8 cellular contexts compared by ENCODE assay signal in the genomic region with DNA sequence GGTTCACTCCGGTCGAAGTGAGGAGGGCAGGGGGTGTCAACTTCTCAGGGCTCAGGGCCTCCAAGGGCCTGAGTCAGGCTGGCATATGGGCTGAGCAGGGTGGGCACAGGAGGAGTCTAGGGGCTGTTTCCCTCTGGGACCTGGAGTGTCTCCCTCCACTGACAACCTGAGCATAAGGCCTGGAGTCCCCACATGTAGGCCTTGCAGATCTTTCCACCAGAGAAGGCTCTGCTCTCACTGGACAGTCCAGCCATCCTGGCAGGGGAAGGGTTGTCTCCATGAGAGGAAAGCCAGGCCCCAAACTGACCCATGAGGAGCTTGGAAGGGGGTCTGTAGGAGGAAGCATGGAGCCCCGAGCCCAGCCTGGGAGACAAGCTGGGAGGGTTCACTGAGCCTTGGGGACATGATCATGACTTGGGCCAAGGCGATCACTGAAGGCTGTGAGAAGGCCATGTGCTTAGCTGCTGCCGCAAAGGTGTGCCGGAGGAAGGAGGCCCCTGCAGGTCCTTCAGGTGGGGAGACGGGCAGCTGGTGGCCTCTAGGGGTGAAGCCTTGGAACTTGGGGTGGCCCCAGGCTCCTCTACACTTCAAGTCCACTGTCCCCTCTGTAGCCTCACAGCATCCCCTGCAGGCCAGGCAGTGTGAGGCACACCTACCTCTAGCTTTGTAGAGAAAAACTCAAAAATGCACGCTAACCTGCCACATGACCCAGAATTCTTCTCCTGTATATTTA. TPM values are rescaled to one million over a fixed set of nuclear protein-coding genes. Genes with fewer than 3 reads are reported as not detected.
DNase-seq lines count a peak whose midpoint lies in the region; ATAC-seq, FAIRE-seq and TF ChIP-seq lines count a peak whose summit lies in the region.

No MANE protein-coding gene starts in this region.

- H4K20me1 ChIP-seq in astrocyte (ENCODE audit: insufficient read depth, low read length), result no peaks in the 10 kb centered on the region

- H3K4me3 ChIP-seq in astrocyte (ENCODE audit: insufficient read depth, low read depth, low read length), result no peak overlapping the region

- no peak overlapping the region for H3K9ac ChIP-seq in astrocyte (ENCODE audit: low read length)

- H3K27ac Mint-ChIP-seq in astrocyte (ENCODE audit: unreplicated experiment), result no peak overlapping the region
- no peak overlapping the region for H3K27ac Mint-ChIP-seq in stimulated activated memory B cell treated with anti-CD40 and anti-IgM and Interleukin-4, amounts not matched to agents 10 μg/mL and 1 μg/mL and 100 μg/mL, for 72 hours

- no peaks in the 10 kb centered on the region for H3K36me3 ChIP-seq in astrocyte (ENCODE audit: insufficient read depth, low read length)

- H3K4me1 Mint-ChIP-seq in astrocyte (ENCODE audit: low read depth, unreplicated experiment), result no peaks in the 10 kb centered on the region
- peaks cover 30% of the 10 kb centered on the region for H3K4me1 Mint-ChIP-seq in stimulated activated memory B cell treated with anti-CD40 and anti-IgM and Interleukin-4, amounts not matched to agents 10 μg/mL and 1 μg/mL and 100 μg/mL, for 72 hours

- H3K9me3 ChIP-seq in astrocyte (ENCODE audit: insufficient read depth, low read depth, low read length), result no peaks in the 10 kb centered on the region

- no peak for FAIRE-seq in GM12892 (lab: Jason Lieb, UNC)
- no peak for FAIRE-seq in astrocyte (lab: Jason Lieb, UNC)

- peaks cover 2% of the 10 kb centered on the region for H3K36me3 Mint-ChIP-seq in astrocyte (ENCODE audit: low read depth, unreplicated experiment)
- H3K36me3 Mint-ChIP-seq in stimulated activated memory B cell treated with anti-CD40 and anti-IgM and Interleukin-4, amounts not matched to agents 10 μg/mL and 1 μg/mL and 100 μg/mL, for 72 hours, result no peaks in the 10 kb centered on the region

- H3K9me3 Mint-ChIP-seq in astrocyte (ENCODE audit: unreplicated experiment), result no peaks in the 10 kb centered on the region
- H3K9me3 Mint-ChIP-seq in stimulated activated memory B cell treated with anti-CD40 and anti-IgM and Interleukin-4, amounts not matched to agents 10 μg/mL and 1 μg/mL and 100 μg/mL, for 72 hours, result peaks cover 2% of the 10 kb centered on the region

- no peak overlapping the region for H3K27ac ChIP-seq in astrocyte (ENCODE audit: low read depth, low read length)

- intact Hi-C loops in left colon (cut with DNase I, micrococcal nuclease), result no loop called here

- peaks cover 27% of the 10 kb centered on the region for H3K27me3 Mint-ChIP-seq in astrocyte (ENCODE audit: low read depth, unreplicated experiment)
- peaks cover 21% of the 10 kb centered on the region for H3K27me3 Mint-ChIP-seq in stimulated activated memory B cell treated with anti-CD40 and anti-IgM and Interleukin-4, amounts not matched to agents 10 μg/mL and 1 μg/mL and 100 μg/mL, for 72 hours

- ATAC-seq in HG03108 (IDR thresholded peaks at IDR 0.05; ENCODE audit: unreplicated experiment) (peak; percentile 89), left colon (peak; percentile 64)
- peak; percentile 82 for ATAC-seq in stimulated activated memory B cell treated with anti-CD40 and anti-IgM and Interleukin-4, amounts not matched to agents 10 μg/mL and 1 μg/mL and 100 μg/mL, for 72 hours

- TF ChIP-seq POLR2A in GM12892 (IDR thresholded peaks at IDR 0.05; ENCODE audit: low read depth, low read length), result no peak

- no peak overlapping the region for H3K4me3 Mint-ChIP-seq in astrocyte (ENCODE audit: unreplicated experiment)
- H3K4me3 Mint-ChIP-seq in stimulated activated memory B cell treated with anti-CD40 and anti-IgM and Interleukin-4, amounts not matched to agents 10 μg/mL and 1 μg/mL and 100 μg/mL, for 72 hours, result peak overlapping the region; percentile 50

- H2AFZ ChIP-seq in astrocyte (ENCODE audit: low read depth, low read length), result no peak overlapping the region

- peak; percentile 23 for TF ChIP-seq CTCF in astrocyte (IDR thresholded peaks at IDR 0.05; ENCODE audit: insufficient read depth, low read depth, low read length)

- no peaks in the 10 kb centered on the region for H3K79me2 ChIP-seq in astrocyte (ENCODE audit: insufficient read depth, low read length)

- H3K4me1 ChIP-seq in astrocyte (ENCODE audit: insufficient read depth, low read length), result peaks cover 2% of the 10 kb centered on the region

- DNase-seq in GM12892 (ENCODE audit: insufficient read length) (peak; percentile 63), T follicular helper cell (ENCODE audit: low read depth) (peak; percentile 48), astrocyte (ENCODE audit: low read depth) (no peak), left colon (peak; percentile 48 to 56), NCI-H2107 (lab: John Stamatoyannopoulos, UW) (no peak), NCI-H1930 (lab: John Stamatoyannopoulos, UW) (no peak)

- H3K4me2 ChIP-seq in astrocyte (ENCODE audit: low read length), result no peak overlapping the region

- no peaks in the 10 kb centered on the region for H3K27me3 ChIP-seq in astrocyte (ENCODE audit: insufficient read depth, low read length)

RNA-seq across cellular contexts. Expression of a gene that starts 9.9 kb away (rescaled TPM):
- polyA plus RNA-seq in GM12892 (2012; ENCODE audit: missing spikeins), result not detected
- total RNA-seq in astrocyte (not detected in 2 replicates), left colon (not detected)

RNA-seq across cellular contexts. Expression of a gene that starts 15.4 kb away (rescaled TPM):
- polyA plus RNA-seq in GM12892 (2012; ENCODE audit: missing spikeins), result 18.7 TPM
- total RNA-seq in astrocyte (62.0 and 62.4 TPM in 2 replicates), left colon (1 to 10 TPM; 3.4 to 6.7 TPM)

RNA-seq across cellular contexts. Expression of a gene that starts 22.9 kb away (rescaled TPM):
- 1.0 TPM for polyA plus RNA-seq in GM12892 (2012; ENCODE audit: missing spikeins)
- 2.7 and 6.4 TPM in 2 replicates for total RNA-seq in astrocyte
- total RNA-seq in left colon, result 1 to 10 TPM; 3.4 to 4.9 TPM

RNA-seq across cellular contexts. Expression of a gene that starts 36.8 kb away (rescaled TPM):
- polyA plus RNA-seq in GM12892 (2012; ENCODE audit: missing spikeins), result 81.1 TPM
- 24.5 and 27.9 TPM in 2 replicates for total RNA-seq in astrocyte
- 10 to 100 TPM; 27.5 to 31.8 TPM for total RNA-seq in left colon

RNA-seq across cellular contexts. Expression of a gene that starts 39.2 kb away (rescaled TPM):
- 4.1 TPM for polyA plus RNA-seq in GM12892 (2012; ENCODE audit: missing spikeins)
- 12.4 and 16.5 TPM in 2 replicates for total RNA-seq in astrocyte
- 10 to 100 TPM; 14.5 to 19.2 TPM for total RNA-seq in left colon

Comparison
In these comparisons a context has a peak if more than half of its experiments do, and no peak if none do; other contexts are left out.
1. DNase-seq: peak in GM12892 (single experiment), T follicular helper cell (single experiment) and left colon (2 of 2); none in astrocyte (single experiment), NCI-H2107 (single experiment) and NCI-H1930 (0 of 2).
2. Peak in every context shown above with its lines, with median percentiles within 50 percentile points of each other: ATAC-seq.